In genomic region chr7:138259675-138260074, GRCh38 we compare ENCODE assay signal across 22 cellular contexts.
"Had no signal": no experiment of that assay in that cellular context is flagged by ENCODE, and none has a peak within 500 bp of the region (broad histone marks: within the 10 kb centered on the region; RNA-seq: fewer than 3 reads in every experiment).

No MANE protein-coding gene starts in this region.

- DNase-seq: effector CD4-positive, alpha-beta T cell; endodermal cell; erythroblast; foreskin keratinocyte; hippocampal formation; left colon; left ventricle myocardium superior; mucosa of descending colon; naive thymus-derived CD8-positive, alpha-beta T cell; psoas muscle; retina; sigmoid colon; stimulated activated CD4-positive, alpha-beta T cell treated with anti-CD3 and anti-CD28 coated beads, Interleukin-2, amount 100 ng/mL, for 48 hours; stimulated activated naive CD8-positive, alpha-beta T cell treated with anti-CD3 and anti-CD28 coated beads, Interleukin-15, Interleukin-2, amounts not matched to agents 100 U/mL and 50 U/mL, for 24 hours; thyroid gland; upper lobe of left lung; uterus had no signal

- FAIRE-seq: endothelial cell of umbilical vein had no signal

- H3K4me3 Mint-ChIP-seq: endodermal cell; naive thymus-derived CD8-positive, alpha-beta T cell; neural crest cell had no signal

- H3K27me3 ChIP-seq: foreskin keratinocyte, sigmoid colon, suprapubic skin, thyroid gland, upper lobe of left lung, uterus had no signal

- ATAC-seq: foreskin keratinocyte; left colon; left ventricle myocardium superior; mucosa of descending colon; naive thymus-derived CD8-positive, alpha-beta T cell; psoas muscle; stimulated activated naive CD8-positive, alpha-beta T cell treated with anti-CD3 and anti-CD28 coated beads, Interleukin-15, Interleukin-2, amounts not matched to agents 100 U/mL and 50 U/mL, for 24 hours had no signal

- H3K36me3 ChIP-seq: sigmoid colon, suprapubic skin, thyroid gland, upper lobe of left lung, uterus had no signal

- H3K9me3 ChIP-seq: mucosa of descending colon, psoas muscle, sigmoid colon, suprapubic skin, thyroid gland, upper lobe of left lung, uterus had no signal

- H3K4me3 ChIP-seq: coronary artery, mucosa of descending colon, psoas muscle, sigmoid colon, skin epidermis, suprapubic skin, thyroid gland, upper lobe of left lung, uterus had no signal

- H3K36me3 Mint-ChIP-seq: naive thymus-derived CD8-positive, alpha-beta T cell had no signal

- H3K27ac Mint-ChIP-seq: endodermal cell; naive thymus-derived CD8-positive, alpha-beta T cell had no signal

- H3K27ac ChIP-seq: coronary artery, foreskin keratinocyte, psoas muscle, sigmoid colon, suprapubic skin, thyroid gland, upper lobe of left lung, uterus had no signal

- H3K4me1 ChIP-seq: foreskin keratinocyte, psoas muscle, sigmoid colon, suprapubic skin, thyroid gland, uterus had no signal
